16 cellular contexts compared by ENCODE assay signal in the genomic region with DNA sequence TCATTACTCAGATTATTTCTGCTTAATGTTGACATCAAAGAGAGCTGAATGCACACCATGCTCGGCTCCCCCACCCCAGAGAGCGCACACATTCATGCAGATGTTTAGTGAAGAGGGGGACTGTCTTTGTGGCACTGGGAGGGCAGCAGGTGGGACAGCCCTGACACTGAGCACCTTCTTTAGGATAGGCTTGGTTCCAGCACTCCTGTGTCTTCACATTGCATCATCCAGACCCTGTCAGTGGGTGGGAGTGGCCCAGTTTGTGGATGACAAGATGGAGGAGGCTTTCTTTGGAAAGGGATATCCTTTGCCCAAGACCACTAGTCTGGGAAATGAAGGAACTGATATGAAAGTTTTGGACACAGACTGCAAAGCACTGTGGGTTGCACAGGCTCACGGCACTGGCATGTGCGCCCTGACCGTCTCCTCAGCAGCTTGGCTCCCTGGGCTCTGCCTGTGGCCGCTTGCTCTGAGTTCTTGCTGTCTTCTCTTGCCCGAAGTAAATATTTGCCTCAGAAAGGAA. TPM values are rescaled to one million over a fixed set of nuclear protein-coding genes. Genes with fewer than 3 reads are reported as not detected.
A peak's percentile ranks its signal among the peaks of the same experiment; 100 is the strongest.
DNase-seq lines count a peak whose midpoint lies in the region; ATAC-seq and TF ChIP-seq lines count a peak whose summit lies in the region.
"Had no signal": no experiment of that assay in that cellular context is flagged by ENCODE, and none has a peak within 500 bp of the region (broad histone marks: within the 10 kb centered on the region; RNA-seq: fewer than 3 reads in every experiment).

No MANE protein-coding gene starts in this region.

- H3K4me3 ChIP-seq in HCT116 (replicated peaks in 1 of 2; ENCODE audit: low read depth in 1 of 2, low read length in 2 of 2) (no peak overlapping the region), thyroid gland (replicated peaks in 1 of 3) (no peak overlapping the region)
- H3K4me3 ChIP-seq: tibial artery had no signal

- no peak overlapping the region for H3K9ac ChIP-seq in HCT116 (ENCODE audit: low read length)

- no peaks in the 10 kb centered on the region for H4K20me1 ChIP-seq in HCT116 (ENCODE audit: insufficient read depth)

- H3K9me3 ChIP-seq in HCT116 (ENCODE audit: control insufficient read depth in 1 of 2, insufficient read depth in 1 of 2, low read depth in 1 of 2, low read length in 2 of 2) (no peaks in the 10 kb centered on the region), thyroid gland (no peaks in the 10 kb centered on the region)
- H3K9me3 ChIP-seq: tibial artery had no signal

- DNase-seq in activated CD4-positive, alpha-beta T cell treated with anti-CD3 and anti-CD28 coated beads, Interleukin-2, amount 10 ng/mL, durations not matched to agents 7 days and 5 days, result no peak
- DNase-seq in activated CD4-positive, alpha-beta T cell treated with anti-CD3 and anti-CD28 coated beads, Interleukin-2, amount 50 U/mL, for 1 hour, result no peak
- DNase-seq in HCT116 (ENCODE audit: low read depth, low spot score), result no peak
- no peak for DNase-seq in chondrocyte (ENCODE audit: low spot score)
- DNase-seq in neural crest cell (ENCODE audit: low read depth, low spot score), result no peak
- DNase-seq in thyroid gland, result no peak
- no peak for DNase-seq in NCI-H146 treated with DMSO at 0.1 percent for 48 hours (lab: John Stamatoyannopoulos, UW; ENCODE audit: unreplicated experiment)
- DNase-seq: activated effector memory CD4-positive, alpha-beta T cell treated with Interleukin-2 at 50 U/mL for 16 hours; DMS53; Kasumi-1; left cardiac atrium; NCI-H1417; RPMI8226 had no signal

- TF ChIP-seq RAD21 in HCT116 (IDR thresholded peaks at IDR 0.05; ENCODE audit: low read depth), result no peak

- intact Hi-C loops in HCT116 (cut with micrococcal nuclease) (no loop called here), thyroid gland (cut with DNase I) (no loop called here)

- H3K4me2 ChIP-seq in HCT116 (ENCODE audit: low read length), result no peak overlapping the region

- H2AFZ ChIP-seq in HCT116 (ENCODE audit: low read depth, low read length, poor library complexity, severe bottlenecking), result no peak overlapping the region

- POLR2A ChIA-PET in activated CD4-positive, alpha-beta T cell treated with anti-CD3 and anti-CD28 coated beads, Interleukin-2, amount 10 ng/mL, durations not matched to agents 7 days and 5 days (lab: Charles Lee), result no interaction called here
- POLR2A ChIA-PET in HCT116 (lab: Charles Lee), result no interaction called here

- H3K27ac ChIP-seq in HCT116 (ENCODE audit: low read depth, low read length), result no peak overlapping the region
- H3K27ac ChIP-seq in thyroid gland, result no peak overlapping the region
- H3K27ac ChIP-seq: C4-2B, tibial artery had no signal

- CTCF ChIA-PET in activated CD4-positive, alpha-beta T cell treated with anti-CD3 and anti-CD28 coated beads, Interleukin-2, amount 10 ng/mL, durations not matched to agents 7 days and 5 days (lab: Charles Lee), result interaction anchor here (1.4 kb wide), 1 partner anchor 215 kb away, joined by 3 read pairs; no protein-coding TSS in a partner anchor
- CTCF ChIA-PET in HCT116 (lab: Charles Lee), result no interaction called here

- H3K4me1 ChIP-seq in HCT116 (ENCODE audit: control insufficient read depth in 1 of 2, insufficient read depth in 2 of 2, low read length in 2 of 2) (no peaks in the 10 kb centered on the region), thyroid gland (no peaks in the 10 kb centered on the region)
- H3K4me1 ChIP-seq: tibial artery had no signal

- no peak overlapping the region for H3K4me3 Mint-ChIP-seq in activated CD4-positive, alpha-beta T cell treated with anti-CD3 and anti-CD28 coated beads, Interleukin-2, amount 10 ng/mL, durations not matched to agents 7 days and 5 days
- H3K4me3 Mint-ChIP-seq in chondrocyte (ENCODE audit: unreplicated experiment), result no peak overlapping the region
- H3K4me3 Mint-ChIP-seq in neural crest cell, result no peak overlapping the region

- peaks cover 23% of the 10 kb centered on the region for H3K79me2 ChIP-seq in HCT116 (ENCODE audit: insufficient read depth, low read length)

- no peaks in the 10 kb centered on the region for H3K9me3 Mint-ChIP-seq in activated CD4-positive, alpha-beta T cell treated with anti-CD3 and anti-CD28 coated beads, Interleukin-2, amount 10 ng/mL, durations not matched to agents 7 days and 5 days
- H3K9me3 Mint-ChIP-seq in chondrocyte (ENCODE audit: low read depth), result no peaks in the 10 kb centered on the region
- no peaks in the 10 kb centered on the region for H3K9me3 Mint-ChIP-seq in neural crest cell

- peaks cover 45 to 51% of the 10 kb centered on the region in 2 experiments for H3K36me3 ChIP-seq in HCT116 (ENCODE audit: control insufficient read depth in 1 of 2, insufficient read depth in 2 of 2, low read length in 2 of 2)
- peaks cover 54 to 64% of the 10 kb centered on the region in 2 donors for H3K36me3 ChIP-seq in thyroid gland

- TF ChIP-seq POLR2A in HCT116 (IDR thresholded peaks at IDR 0.05; ENCODE audit: borderline replicate concordance, extremely low read depth, insufficient read depth, insufficient read length) (no peak), thyroid gland (IDR thresholded peaks at IDR 0.05) (no peak)

- ATAC-seq in HCT116 (no peak), GM19035 (IDR thresholded peaks at IDR 0.05; ENCODE audit: unreplicated experiment) (no peak)

- H3K27me3 ChIP-seq in HCT116 (ENCODE audit: insufficient read depth, low read length) (no peaks in the 10 kb centered on the region), thyroid gland (no peaks in the 10 kb centered on the region)
- H3K27me3 ChIP-seq: tibial artery had no signal

- no peak for TF ChIP-seq CTCF in HCT116 (IDR thresholded peaks at IDR 0.05 in 2 of 3, conservative IDR thresholded peaks at IDR 0.05 in 1 of 3; ENCODE audit: borderline replicate concordance in 1 of 3, insufficient read depth in 1 of 3, low read depth in 2 of 3, low read length in 2 of 3)
- no peak for TF ChIP-seq CTCF in chondrocyte (IDR thresholded peaks at IDR 0.05)
- no peak for TF ChIP-seq CTCF in neural crest cell (conservative IDR thresholded peaks at IDR 0.05)
- no peak for TF ChIP-seq CTCF in thyroid gland (IDR thresholded peaks at IDR 0.05)

- H3K27ac Mint-ChIP-seq in activated CD4-positive, alpha-beta T cell treated with anti-CD3 and anti-CD28 coated beads, Interleukin-2, amount 10 ng/mL, durations not matched to agents 7 days and 5 days, result peak overlapping the region; percentile 36
- H3K27ac Mint-ChIP-seq in chondrocyte (ENCODE audit: unreplicated experiment), result peak overlapping the region; percentile 57
- peak overlapping the region; percentile 12 for H3K27ac Mint-ChIP-seq in neural crest cell (ENCODE audit: unreplicated experiment)

- RAD21 ChIA-PET in HCT116 (lab: Charles Lee; ENCODE audit: low non-redundant PET in 1 of 2, low total read pairs in 2 of 2, uncharacterized antibody in 2 of 2, unreplicated experiment in 2 of 2), result no interaction called here

- H3K27me3 Mint-ChIP-seq in activated CD4-positive, alpha-beta T cell treated with anti-CD3 and anti-CD28 coated beads, Interleukin-2, amount 10 ng/mL, durations not matched to agents 7 days and 5 days, result no peaks in the 10 kb centered on the region
- no peaks in the 10 kb centered on the region for H3K27me3 Mint-ChIP-seq in chondrocyte (ENCODE audit: low read depth)
- H3K27me3 Mint-ChIP-seq in neural crest cell (ENCODE audit: low read depth), result no peaks in the 10 kb centered on the region

- no peaks in the 10 kb centered on the region for H3K9me2 ChIP-seq in HCT116 (ENCODE audit: insufficient read depth)

- 91 to 94% methylated on average over 7 of the region's 7 CpGs for WGBS in thyroid gland, 2 donors

- peaks cover 54% of the 10 kb centered on the region for H3K36me3 Mint-ChIP-seq in activated CD4-positive, alpha-beta T cell treated with anti-CD3 and anti-CD28 coated beads, Interleukin-2, amount 10 ng/mL, durations not matched to agents 7 days and 5 days (ENCODE audit: low read depth)
- H3K36me3 Mint-ChIP-seq in chondrocyte (ENCODE audit: low read depth) (peaks cover 42% of the 10 kb centered on the region), neural crest cell (ENCODE audit: low read depth) (peaks cover 5% of the 10 kb centered on the region)

- peaks cover 5% of the 10 kb centered on the region for H3K4me1 Mint-ChIP-seq in activated CD4-positive, alpha-beta T cell treated with anti-CD3 and anti-CD28 coated beads, Interleukin-2, amount 10 ng/mL, durations not matched to agents 7 days and 5 days
- H3K4me1 Mint-ChIP-seq in chondrocyte (ENCODE audit: low read depth), result no peaks in the 10 kb centered on the region
- H3K4me1 Mint-ChIP-seq in neural crest cell, result no peaks in the 10 kb centered on the region

- no TSS peak for BruUV-seq in HCT116 (replicated peaks; lab: Mats Ljungman, UMichigan)

TF ChIP-seq in HCT116, 20 proteins besides CTCF, POLR2A, EP300 and RAD21:
- TF ChIP-seq CEBPB (IDR thresholded peaks at IDR 0.05; ENCODE audit: low read depth) (peak; percentile 51), YY1 (IDR thresholded peaks at IDR 0.05; ENCODE audit: extremely low read depth, insufficient replicate concordance, low read depth, low read length) (no peak)

RNA-seq across cellular contexts. Expression of gene ACAD9, which starts 16.5 kb away (rescaled TPM):
- 10 to 100 TPM; 74.7 to 77.4 TPM for total RNA-seq in activated CD4-positive, alpha-beta T cell treated with anti-CD3 and anti-CD28 coated beads, Interleukin-2, amount 10 ng/mL, durations not matched to agents 7 days and 5 days
- total RNA-seq in HCT116 (2021; ENCODE audit: unreplicated experiment) (55.8 TPM), chondrocyte (33.3 to 45.7 TPM (median 33.9 TPM) in 3 replicates), neural crest cell (60.2 and 60.6 TPM in 2 replicates), thyroid gland (10 to 100 TPM; 38.4 to 78.8 (median 61.0) TPM)
- polyA plus RNA-seq in HCT116 (2012), result 31.0 and 36.1 TPM in 2 replicates
